ENCODE assay signal across 10 cellular contexts in the genomic region with DNA sequence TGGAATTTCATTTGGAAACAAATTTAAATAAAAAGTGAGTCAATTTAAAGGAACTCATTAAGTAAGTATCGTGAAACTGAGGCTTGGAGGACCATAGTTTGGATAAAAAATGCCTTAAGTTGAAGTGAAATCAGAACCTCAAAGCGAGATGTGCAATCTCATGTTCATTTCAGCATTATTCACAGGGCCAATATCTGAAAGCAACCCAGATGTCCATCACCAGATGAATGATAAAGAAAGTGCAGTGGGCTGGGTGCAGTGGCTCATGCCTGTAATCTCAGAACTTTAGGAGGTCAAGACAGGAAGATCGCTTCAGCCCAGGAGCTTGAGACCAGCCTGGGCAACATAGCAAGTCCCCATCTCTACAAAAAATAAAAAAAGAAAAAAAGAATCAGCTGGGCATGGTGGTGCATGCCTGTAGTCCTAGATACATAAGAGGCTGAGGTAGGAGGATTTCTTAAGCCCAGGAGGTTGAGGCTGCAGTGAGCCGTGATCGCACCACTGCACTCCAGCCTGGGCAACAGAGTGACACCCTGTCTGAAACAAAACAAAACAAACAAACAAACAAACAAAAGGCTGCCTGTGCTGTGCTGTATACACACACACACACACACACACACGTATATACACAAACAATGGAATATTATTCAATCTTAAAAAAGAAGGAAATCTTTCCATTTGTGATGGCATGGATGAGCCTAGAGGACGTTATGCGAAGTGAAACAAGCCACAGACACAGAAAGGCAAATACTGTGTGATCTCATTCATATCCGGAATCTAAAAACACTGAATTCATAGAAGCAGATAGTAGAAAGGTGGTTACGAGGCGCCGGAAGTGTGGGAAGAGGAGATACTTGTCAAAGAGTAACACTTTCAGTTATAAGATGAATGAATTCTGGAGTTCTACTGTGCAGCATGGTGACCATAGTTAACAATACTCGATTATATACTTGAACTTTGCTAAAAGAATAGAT. TPM values are rescaled to one million over a fixed set of nuclear protein-coding genes. Genes with fewer than 3 reads are reported as not detected.
DNase-seq lines count a peak whose midpoint lies in the region; ATAC-seq and TF ChIP-seq lines count a peak whose summit lies in the region.
"Had no signal": no experiment of that assay in that cellular context is flagged by ENCODE, and none has a peak within 500 bp of the region (broad histone marks: within the 10 kb centered on the region; RNA-seq: fewer than 3 reads in every experiment).

No MANE protein-coding gene starts in this region.

- peaks cover 0 to 2% (median 0%) of the 10 kb centered on the region in 3 donors for H3K9me3 Mint-ChIP-seq in IgD-negative memory B cell
- no peaks in the 10 kb centered on the region for H3K9me3 Mint-ChIP-seq in endothelial cell (ENCODE audit: unreplicated experiment)

- H3K4me3 Mint-ChIP-seq in IgD-negative memory B cell (peak overlapping the region in 3 of 4 donors; percentile 5 to 62 (median 24)), endothelial cell (ENCODE audit: unreplicated experiment) (no peak overlapping the region)

- peak; percentile 21 for DNase-seq in activated CD4-positive, CD25-positive, alpha-beta regulatory T cell treated with anti-CD3 and anti-CD28 coated beads, Interleukin-2, amount 50 U/mL, for 16 hours (ENCODE audit: low read depth, low spot score)
- no peak for DNase-seq in activated CD4-positive, CD25-positive, alpha-beta regulatory T cell treated with anti-CD3 and anti-CD28 coated beads, Interleukin-2, amount 50 U/mL, for 72 hours
- DNase-seq in activated T-helper 9 cell treated with anti-CD3 and anti-CD28 coated beads, Interleukin-2, amount 50 U/mL, for 16 hours (ENCODE audit: low read depth): peak; percentile 50
- peak; percentile 34 for DNase-seq in stimulated activated naive CD8-positive, alpha-beta T cell treated with anti-CD3 and anti-CD28 coated beads, Interleukin-15, Interleukin-2, amounts not matched to agents 100 U/mL and 50 U/mL, for 24 hours
- no peak for DNase-seq in endothelial cell (ENCODE audit: low spot score)
- DNase-seq in Right ventricle myocardium inferior (ENCODE audit: missing footprints): no peak
- DNase-seq in WERI-Rb-1: no peak

- no peak overlapping the region for H3K27ac ChIP-seq in WERI-Rb-1
- H3K27ac ChIP-seq: 22Rv1, thoracic aorta had no signal

- ATAC-seq in stimulated activated naive CD8-positive, alpha-beta T cell treated with anti-CD3 and anti-CD28 coated beads, Interleukin-15, Interleukin-2, amounts not matched to agents 100 U/mL and 50 U/mL, for 24 hours: peak; percentile 65
- no peak for ATAC-seq in Right ventricle myocardium inferior

- H3K36me3 Mint-ChIP-seq in IgD-negative memory B cell: peaks cover 1% of the 10 kb centered on the region
- H3K36me3 Mint-ChIP-seq in endothelial cell (ENCODE audit: low read depth, unreplicated experiment): no peaks in the 10 kb centered on the region

- peak overlapping the region in 1 of 3 donors; percentile 2 for H3K27ac Mint-ChIP-seq in IgD-negative memory B cell
- no peak overlapping the region for H3K27ac Mint-ChIP-seq in endothelial cell (ENCODE audit: unreplicated experiment)

- H3K4me3 ChIP-seq in WERI-Rb-1 (ENCODE audit: low read depth, low read length): no peak overlapping the region
- H3K4me3 ChIP-seq: thoracic aorta had no signal

- H3K36me3 ChIP-seq in WERI-Rb-1: no peaks in the 10 kb centered on the region
- H3K36me3 ChIP-seq: thoracic aorta had no signal

- no peaks in the 10 kb centered on the region for H3K9me3 ChIP-seq in WERI-Rb-1 (ENCODE audit: severe bottlenecking)
- H3K9me3 ChIP-seq: thoracic aorta had no signal

- H3K27me3 ChIP-seq in WERI-Rb-1 (ENCODE audit: insufficient read depth, low read depth, severe bottlenecking): no peaks in the 10 kb centered on the region

- H3K4me1 Mint-ChIP-seq in IgD-negative memory B cell (peaks cover 0 to 11% (median 2%) of the 10 kb centered on the region in 3 donors), endothelial cell (ENCODE audit: unreplicated experiment) (peaks cover 3% of the 10 kb centered on the region)

- TF ChIP-seq CTCF in endothelial cell (IDR thresholded peaks at IDR 0.05; ENCODE audit: unreplicated experiment) (no peak), WERI-Rb-1 (IDR thresholded peaks at IDR 0.05; ENCODE audit: low read depth, low read length) (no peak)

- intact Hi-C loops in Right ventricle myocardium inferior (cut with DNase I): no loop called here

- peaks cover 5% of the 10 kb centered on the region for H3K27me3 Mint-ChIP-seq in IgD-negative memory B cell
- no peaks in the 10 kb centered on the region for H3K27me3 Mint-ChIP-seq in endothelial cell (ENCODE audit: unreplicated experiment)

RNA-seq across cellular contexts. Expression of gene SH3RF3, which starts 14.5 kb away (rescaled TPM):
- polyA plus RNA-seq in IgD-negative memory B cell: not detected
- total RNA-seq in endothelial cell (ENCODE audit: unreplicated experiment) (12.8 TPM), Right ventricle myocardium inferior (8.0 TPM)

Comparison
In these comparisons a context has a peak if more than half of its experiments do, and no peak if none do; other contexts are left out.
1. DNase-seq: peak in activated CD4-positive, CD25-positive, alpha-beta regulatory T cell treated with anti-CD3 and anti-CD28 coated beads, Interleukin-2, amount 50 U/mL, for 16 hours (single experiment), activated T-helper 9 cell treated with anti-CD3 and anti-CD28 coated beads, Interleukin-2, amount 50 U/mL, for 16 hours (single experiment) and stimulated activated naive CD8-positive, alpha-beta T cell treated with anti-CD3 and anti-CD28 coated beads, Interleukin-15, Interleukin-2, amounts not matched to agents 100 U/mL and 50 U/mL, for 24 hours (single experiment); none in activated CD4-positive, CD25-positive, alpha-beta regulatory T cell treated with anti-CD3 and anti-CD28 coated beads, Interleukin-2, amount 50 U/mL, for 72 hours (single experiment), endothelial cell (single experiment), Right ventricle myocardium inferior (single experiment) and WERI-Rb-1 (single experiment).